15 cellular contexts compared by ENCODE assay signal in genomic region chr3:106088270-106088669, GRCh38.
DNase-seq lines count a peak whose midpoint lies in the region; TF ChIP-seq lines count a peak whose summit lies in the region.
"Had no signal": no experiment of that assay in that cellular context is flagged by ENCODE, and none has a peak within 500 bp of the region (broad histone marks: within the 10 kb centered on the region; RNA-seq: fewer than 3 reads in every experiment).

No MANE protein-coding gene starts in this region.

- no peaks in the 10 kb centered on the region for H3K4me1 ChIP-seq in BE2C
- no peaks in the 10 kb centered on the region for H3K4me1 ChIP-seq in fibroblast of lung (ENCODE audit: control insufficient read depth, extremely low read depth, insufficient read depth, low read length)

- no peaks in the 10 kb centered on the region for H3K36me3 ChIP-seq in BE2C
- no peaks in the 10 kb centered on the region for H3K36me3 ChIP-seq in fibroblast of lung (ENCODE audit: control insufficient read depth, insufficient read depth, low read length)

- H2AFZ ChIP-seq in fibroblast of lung (ENCODE audit: low read length): no peak overlapping the region

- TF ChIP-seq CTCF in BE2C (IDR thresholded peaks at IDR 0.05; ENCODE audit: low read depth, low read length): no peak
- TF ChIP-seq CTCF in fibroblast of lung (conservative IDR thresholded peaks at IDR 0.05 in 1 of 2, IDR thresholded peaks at IDR 0.05 in 1 of 2; ENCODE audit: low read depth in 1 of 2, low read length in 2 of 2): no peak

- H3K79me2 ChIP-seq in fibroblast of lung (ENCODE audit: control insufficient read depth, insufficient read depth, low read length): no peaks in the 10 kb centered on the region

- no peak overlapping the region for H3K4me2 ChIP-seq in fibroblast of lung (ENCODE audit: extremely low read depth, insufficient read depth, low read length)
- H3K4me2 ChIP-seq: KMS-11 had no signal

- H3K9ac ChIP-seq in fibroblast of lung (ENCODE audit: insufficient read depth, low read length): no peak overlapping the region
- H3K9ac ChIP-seq: KMS-11 had no signal

- H4K20me1 ChIP-seq in fibroblast of lung (ENCODE audit: control insufficient read depth, extremely low read depth, insufficient read depth, low read length): no peaks in the 10 kb centered on the region

- H3K27ac ChIP-seq in fibroblast of lung (ENCODE audit: insufficient read depth, low read length): no peak overlapping the region
- H3K27ac ChIP-seq: C4-2B, KMS-11 had no signal

- DNase-seq in BE2C: peak; percentile 35
- peak; percentile 9 for DNase-seq in Daoy (ENCODE audit: low read depth)
- DNase-seq in NCI-H69 (lab: John Stamatoyannopoulos, UW): peak; percentile 56
- peak; percentile 6 to 21 for DNase-seq in fibroblast of lung (ENCODE audit: low read depth in 2 of 2)
- DNase-seq in NCI-H2107 (lab: John Stamatoyannopoulos, UW): no peak
- DNase-seq in activated effector memory CD4-positive, alpha-beta T cell treated with anti-CD3 and anti-CD28 coated beads, Interleukin-2, amount 50 U/mL, for 16 hours: no peak
- DNase-seq in activated naive CD4-positive, alpha-beta T cell (lab: John Stamatoyannopoulos, UW): no peak
- DNase-seq: DMS79, HFFc6, NCI-H1436, NCI-H2081, OCI-M1, SHP77 had no signal

- H3K4me3 ChIP-seq in BE2C (ENCODE audit: low read depth, low read length) (no peak overlapping the region), fibroblast of lung (replicated peaks in 1 of 4; ENCODE audit: control extremely low read depth in 1 of 4, insufficient read depth in 1 of 4, low read depth in 3 of 4, low read length in 4 of 4) (no peak overlapping the region)

- H3K27me3 ChIP-seq in BE2C (no peaks in the 10 kb centered on the region), fibroblast of lung (ENCODE audit: control insufficient read depth, insufficient read depth, low read length) (no peaks in the 10 kb centered on the region)

- no peaks in the 10 kb centered on the region for H3K9me3 ChIP-seq in BE2C
- H3K9me3 ChIP-seq in fibroblast of lung (ENCODE audit: control insufficient read depth, insufficient read depth, low read depth, low read length): no peaks in the 10 kb centered on the region

Comparison
In these comparisons a context has a peak if more than half of its experiments do, and no peak if none do; other contexts are left out.
1. DNase-seq: peak in BE2C (single experiment), Daoy (single experiment), NCI-H69 (single experiment) and fibroblast of lung (2 of 2); none in NCI-H2107 (single experiment), activated effector memory CD4-positive, alpha-beta T cell treated with anti-CD3 and anti-CD28 coated beads, Interleukin-2, amount 50 U/mL, for 16 hours (single experiment) and activated naive CD4-positive, alpha-beta T cell (0 of 4).